In the genomic region with DNA sequence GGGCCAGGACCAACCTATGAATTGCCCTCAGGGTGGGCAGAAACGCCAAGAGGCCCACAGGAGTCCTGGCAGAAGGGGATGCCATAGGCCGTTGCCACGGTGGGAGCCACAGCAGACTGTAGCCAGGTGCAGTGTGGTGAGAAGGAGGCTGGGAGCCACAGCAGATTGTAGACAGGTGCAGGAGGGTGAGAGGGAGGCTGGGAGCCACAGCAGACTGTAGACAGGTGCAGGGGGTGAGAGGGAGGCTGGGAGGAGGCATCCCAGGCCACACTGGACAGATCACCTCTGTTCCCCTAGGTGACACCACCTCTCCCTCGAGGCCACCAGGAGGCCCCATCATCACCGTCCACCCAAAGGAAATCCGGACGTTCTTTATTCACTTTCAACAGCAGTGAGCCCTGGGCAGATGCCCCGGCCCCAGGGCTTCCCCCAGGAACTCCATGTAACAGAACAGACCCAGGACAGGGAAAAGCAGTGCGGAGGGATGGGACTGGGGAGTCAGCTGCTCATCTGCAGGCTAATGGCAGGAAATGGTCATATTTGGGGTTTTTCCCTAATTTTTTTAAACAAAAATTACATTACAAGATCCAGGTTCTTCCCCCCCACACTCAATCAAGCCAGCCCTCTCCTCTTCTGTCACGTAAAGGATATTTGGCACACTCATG, we compare ENCODE assay signal across 39 cellular contexts. TPM values are rescaled to one million over a fixed set of nuclear protein-coding genes. Genes with fewer than 3 reads are reported as not detected.
DNase-seq lines count a peak whose midpoint lies in the region; ATAC-seq, FAIRE-seq and TF ChIP-seq lines count a peak whose summit lies in the region.
"Had no signal": no experiment of that assay in that cellular context is flagged by ENCODE, and none has a peak within 500 bp of the region (broad histone marks: within the 10 kb centered on the region; RNA-seq: fewer than 3 reads in every experiment).

No MANE protein-coding gene starts in this region.

- peaks cover 26% of the 10 kb centered on the region for H3K36me3 Mint-ChIP-seq in activated T-helper 2 cell treated with anti-CD3 and anti-CD28 coated beads, Interferon-gamma antibody, Interleukin-2, Interleukin-4, amounts not matched to agents 10 μg/mL and 5 μg/mL and 100 μg/mL, durations not matched to agents 14 hours and 24 hours and 36 hours (ENCODE audit: low read depth)

- no peak overlapping the region for H2AK5ac ChIP-seq in IMR-90 (ENCODE audit: low read depth, low read length)
- H2AK5ac ChIP-seq in H1 (ENCODE audit: low read depth, low read length) = no peak overlapping the region
- no peak overlapping the region for H2AK5ac ChIP-seq in mesenchymal stem cell (ENCODE audit: low read length, severe bottlenecking)

- H2BK5ac ChIP-seq in IMR-90 (ENCODE audit: low read depth, low read length, poor library complexity, severe bottlenecking) = no peak overlapping the region
- H2BK5ac ChIP-seq in H1 (ENCODE audit: low read depth, low read length) = no peak overlapping the region
- no peak overlapping the region for H2BK5ac ChIP-seq in mesenchymal stem cell (ENCODE audit: low read depth, low read length, poor library complexity, severe bottlenecking)

- H3K9ac ChIP-seq in IMR-90 (ENCODE audit: low read depth, low read length) (no peak overlapping the region), H1 (replicated peaks in 1 of 4; ENCODE audit: extremely low read depth in 1 of 4, low read depth in 3 of 4, low read length in 3 of 4) (no peak overlapping the region), mesenchymal stem cell (ENCODE audit: low read length) (no peak overlapping the region)

- dilution Hi-C loops in IMR-90 (cut with HindIII; ENCODE audit: low sequenced_read_pairs, unreplicated experiment) = no loop called here

- H3K23ac ChIP-seq in IMR-90 (ENCODE audit: low read depth, low read length) = no peak overlapping the region
- H3K23ac ChIP-seq in H1 (ENCODE audit: insufficient read length) = no peak overlapping the region
- H3K23ac ChIP-seq in mesenchymal stem cell (ENCODE audit: low read length in 2 of 2) = no peak overlapping the region

- ATAC-seq in IMR-90 (ENCODE audit: low read depth) = no peak
- ATAC-seq: activated CD8-positive, alpha-beta T cell treated with anti-CD3 and anti-CD28 coated beads for 36 hours; left ventricle myocardium superior had no signal

- H3K79me1 ChIP-seq in IMR-90 (ENCODE audit: low read depth in 1 of 2, low read length in 2 of 2) (no peaks in the 10 kb centered on the region), H1 (ENCODE audit: low read depth, low read length) (no peaks in the 10 kb centered on the region), mesenchymal stem cell (replicated peaks; ENCODE audit: low read length, poor library complexity, severe bottlenecking) (peaks cover 1% of the 10 kb centered on the region)

- H4K91ac ChIP-seq in IMR-90 (ENCODE audit: insufficient read depth, low read depth, low read length) (no peak overlapping the region), H1 (replicated peaks; ENCODE audit: insufficient read length, low read length) (no peak overlapping the region), mesenchymal stem cell (ENCODE audit: low read length) (no peak overlapping the region)

- H3K27me3 Mint-ChIP-seq in activated T-helper 2 cell treated with anti-CD3 and anti-CD28 coated beads, Interferon-gamma antibody, Interleukin-2, Interleukin-4, amounts not matched to agents 10 μg/mL and 5 μg/mL and 100 μg/mL, durations not matched to agents 14 hours and 24 hours and 36 hours (ENCODE audit: low read depth) = no peaks in the 10 kb centered on the region
- H3K27me3 Mint-ChIP-seq: activated CD8-positive, alpha-beta T cell treated with anti-CD3 and anti-CD28 coated beads for 36 hours; IgD-negative memory B cell; naive B cell had no signal

- H3K14ac ChIP-seq in IMR-90 (replicated peaks; ENCODE audit: low read depth, low read length) (no peak overlapping the region), H1 (ENCODE audit: insufficient read length) (no peak overlapping the region), mesenchymal stem cell (ENCODE audit: low read length in 2 of 2) (no peak overlapping the region)

- no peak for FAIRE-seq in H1 (lab: Jason Lieb, UNC)
- FAIRE-seq: GM12892, keratinocyte had no signal

- TF ChIP-seq RAD21 in IMR-90 (IDR thresholded peaks at IDR 0.05; ENCODE audit: low read length) = no peak
- no peak; a peak in 1 of 4 replicates for TF ChIP-seq RAD21 in H1 (IDR thresholded peaks at IDR 0.05 in 1 of 2, conservative IDR thresholded peaks at IDR 0.05 in 1 of 2; ENCODE audit: low read depth in 2 of 2, low read length in 2 of 2)

- no peak overlapping the region for H2AK9ac ChIP-seq in IMR-90 (replicated peaks; ENCODE audit: low read depth, low read length, poor library complexity)

- H2BK120ac ChIP-seq in IMR-90 (ENCODE audit: low read depth, low read length) (no peak overlapping the region), H1 (replicated peaks; ENCODE audit: low read depth, low read length) (no peak overlapping the region), mesenchymal stem cell (ENCODE audit: low read depth, low read length) (no peak overlapping the region)

- H3K4me1 ChIP-seq in BE2C (no peaks in the 10 kb centered on the region), IMR-90 (ENCODE audit: control insufficient read depth, insufficient read depth, low read length) (no peaks in the 10 kb centered on the region), H1 (replicated peaks in 1 of 4; ENCODE audit: control insufficient read depth in 3 of 4, insufficient read depth in 4 of 4, low read length in 3 of 4) (no peaks in the 10 kb centered on the region), osteoblast (ENCODE audit: insufficient read depth, low read length) (no peaks in the 10 kb centered on the region), mesenchymal stem cell (ENCODE audit: control insufficient read depth, insufficient read depth, low read depth, low read length) (no peaks in the 10 kb centered on the region)
- H3K4me1 ChIP-seq: esophagus muscularis mucosa, heart left ventricle, prostate gland, right lobe of liver, tibial nerve had no signal

- H2BK12ac ChIP-seq in H1 (ENCODE audit: low read depth, low read length) (no peak overlapping the region), mesenchymal stem cell (ENCODE audit: low read length in 2 of 2) (no peak overlapping the region)

- H3K36me3 ChIP-seq in BE2C = no peaks in the 10 kb centered on the region
- peaks cover 31% of the 10 kb centered on the region for H3K36me3 ChIP-seq in IMR-90 (ENCODE audit: control insufficient read depth, insufficient read depth, low read length)
- no peaks in the 10 kb centered on the region; a peak in 1 of 8 replicates for H3K36me3 ChIP-seq in H1 (ENCODE audit: control insufficient read depth in 2 of 4, insufficient read depth in 4 of 4, low read length in 3 of 4)
- H3K36me3 ChIP-seq in osteoblast (ENCODE audit: insufficient read depth, low read length) = no peaks in the 10 kb centered on the region
- peaks cover 37 to 44% of the 10 kb centered on the region in 2 experiments for H3K36me3 ChIP-seq in mesenchymal stem cell (ENCODE audit: control insufficient read depth in 1 of 2, insufficient read depth in 2 of 2, low read depth in 1 of 2, low read length in 2 of 2)
- H3K36me3 ChIP-seq: cardiac muscle cell had no signal

- H3K9me3 ChIP-seq in BE2C (no peaks in the 10 kb centered on the region), IMR-90 (ENCODE audit: control insufficient read depth, insufficient read depth, low read length) (no peaks in the 10 kb centered on the region), H1 (ENCODE audit: insufficient read depth in 2 of 2, low read depth in 1 of 2, low read length in 1 of 2) (no peaks in the 10 kb centered on the region), osteoblast (ENCODE audit: low read depth, low read length) (no peaks in the 10 kb centered on the region), mesenchymal stem cell (ENCODE audit: control insufficient read depth, low read length) (no peaks in the 10 kb centered on the region)
- H3K9me3 ChIP-seq: esophagus muscularis mucosa, heart left ventricle, prostate gland, right lobe of liver, tibial nerve had no signal

- H3K4me2 ChIP-seq in IMR-90 (ENCODE audit: low read depth, low read length) = no peak overlapping the region
- no peak overlapping the region for H3K4me2 ChIP-seq in H1 (ENCODE audit: insufficient read depth in 1 of 2, low read depth in 2 of 2, low read length in 2 of 2)
- no peak overlapping the region for H3K4me2 ChIP-seq in osteoblast (ENCODE audit: insufficient read depth, low read length)
- H3K4me2 ChIP-seq in mesenchymal stem cell (ENCODE audit: low read length, poor library complexity, severe bottlenecking) = no peak overlapping the region

- no peak for TF ChIP-seq EP300 in H1 (IDR thresholded peaks at IDR 0.05; ENCODE audit: borderline replicate concordance in 1 of 2, low read depth in 2 of 2, low read length in 2 of 2)

- no peak overlapping the region for H3K27ac Mint-ChIP-seq in activated T-helper 2 cell treated with anti-CD3 and anti-CD28 coated beads, Interferon-gamma antibody, Interleukin-2, Interleukin-4, amounts not matched to agents 10 μg/mL and 5 μg/mL and 100 μg/mL, durations not matched to agents 14 hours and 24 hours and 36 hours
- H3K27ac Mint-ChIP-seq: activated CD8-positive, alpha-beta T cell treated with anti-CD3 and anti-CD28 coated beads for 36 hours; activated T-helper 1 cell treated with anti-CD3 and anti-CD28 coated beads, Interleukin-12 subunit alpha, Interleukin-12 subunit beta, Interleukin-2, Interleukin-4 antibody, amounts not matched to agents 30 ng/mL and 10 ng/mL and 1 ng/mL, durations not matched to agents 14 hours and 24 hours and 36 hours; mesothelial cell of epicardium; T-helper 1 cell treated with Interleukin-12 subunit alpha and Interleukin-12 subunit beta and Interleukin-4 antibody, amounts not matched to agents 30 μg/mL and 1 μg/mL, for 36 hours had no signal

- H4K8ac ChIP-seq in IMR-90 (ENCODE audit: low read depth in 2 of 2, low read length in 2 of 2) (no peak overlapping the region), H1 (ENCODE audit: extremely low read depth, insufficient read depth, low read length) (no peak overlapping the region), mesenchymal stem cell (ENCODE audit: low read length) (no peak overlapping the region)

- DNase-seq in BE2C (no peak), IMR-90 (no peak), H1 (ENCODE audit: low read depth in 1 of 2, low spot score in 2 of 2) (no peak), osteoblast (ENCODE audit: insufficient read length, low spot score, missing footprints) (peak; percentile 64), mesenchymal stem cell (no peak), RWPE1 (ENCODE audit: low spot score) (no peak), cardiac septum (ENCODE audit: low spot score) (no peak)
- no peak for DNase-seq in activated T-helper 2 cell treated with anti-CD3 and anti-CD28 coated beads, Interferon-gamma antibody, Interleukin-2, Interleukin-4, amounts not matched to agents 10 μg/mL and 5 μg/mL and 100 μg/mL, durations not matched to agents 14 hours and 24 hours and 36 hours (ENCODE audit: low spot score)
- DNase-seq: activated CD4-positive, alpha-beta T cell treated with anti-CD3 and anti-CD28 coated beads for 1 hour; activated CD8-positive, alpha-beta memory T cell treated with anti-CD3 and anti-CD28 coated beads, Interleukin-2, amount 50 U/mL, for 48 hours; activated CD8-positive, alpha-beta T cell treated with anti-CD3 and anti-CD28 coated beads for 36 hours; activated naive CD4-positive, alpha-beta T cell treated with anti-CD3 and anti-CD28 coated beads, Interleukin-2, amount 50 U/mL, for 16 hours; anterior cingulate cortex; C1 segment of cervical spinal cord; COR-L47; cortex of kidney; DMS53; foreskin fibroblast; heart left ventricle; left ventricle myocardium superior; naive B cell; NCI-H1092; NCI-H1694; NCI-H446 treated with DMSO at 0.1 percent for 48 hours; NCI-H774; nucleus accumbens; right lobe of liver; RPMI8226; stimulated activated CD4-positive, alpha-beta T cell treated with anti-CD3 and anti-CD28 coated beads, Interleukin-4, amount 100 ng/mL, for 1 hour had no signal

- H3K4ac ChIP-seq in IMR-90 (ENCODE audit: low read depth, low read length) = no peak overlapping the region
- no peak overlapping the region for H3K4ac ChIP-seq in H1 (replicated peaks; ENCODE audit: insufficient read length, low read depth, low read length)
- no peak overlapping the region for H3K4ac ChIP-seq in mesenchymal stem cell (ENCODE audit: low read depth in 1 of 2, low read length in 2 of 2)

- no peak for TF ChIP-seq POLR2A in IMR-90 (IDR thresholded peaks at IDR 0.05; ENCODE audit: low read depth, low read length)
- TF ChIP-seq POLR2A in H1 (IDR thresholded peaks at IDR 0.05; ENCODE audit: control extremely low read depth in 1 of 2, low read depth in 2 of 2, low read length in 2 of 2) = no peak

- BruUV-seq in IMR-90 (replicated peaks; lab: Mats Ljungman, UMichigan) = no TSS peak

- H3K23me2 ChIP-seq in H1 (ENCODE audit: low read depth, low read length) = no peaks in the 10 kb centered on the region

- no peak overlapping the region for H3K4me3 Mint-ChIP-seq in activated T-helper 2 cell treated with anti-CD3 and anti-CD28 coated beads, Interferon-gamma antibody, Interleukin-2, Interleukin-4, amounts not matched to agents 10 μg/mL and 5 μg/mL and 100 μg/mL, durations not matched to agents 14 hours and 24 hours and 36 hours (ENCODE audit: low read depth)
- H3K4me3 Mint-ChIP-seq: activated CD8-positive, alpha-beta T cell treated with anti-CD3 and anti-CD28 coated beads for 36 hours; activated T-helper 1 cell treated with anti-CD3 and anti-CD28 coated beads, Interleukin-12 subunit alpha, Interleukin-12 subunit beta, Interleukin-2, Interleukin-4 antibody, amounts not matched to agents 30 ng/mL and 10 ng/mL and 1 ng/mL, durations not matched to agents 14 hours and 24 hours and 36 hours; IgD-negative memory B cell; mesothelial cell of epicardium; T-helper 1 cell treated with Interleukin-12 subunit alpha and Interleukin-12 subunit beta and Interleukin-4 antibody, amounts not matched to agents 30 μg/mL and 1 μg/mL, for 36 hours had no signal

- H2BK20ac ChIP-seq in IMR-90 (ENCODE audit: low read depth, low read length) = no peak overlapping the region
- H2BK20ac ChIP-seq in H1 (ENCODE audit: low read length) = no peak overlapping the region

- H2BK15ac ChIP-seq in IMR-90 (ENCODE audit: low read depth, low read length) (no peak overlapping the region), H1 (ENCODE audit: low read length) (no peak overlapping the region), mesenchymal stem cell (ENCODE audit: low read depth, poor library complexity, severe bottlenecking) (no peak overlapping the region)

- no peaks in the 10 kb centered on the region for H3K9me3 Mint-ChIP-seq in activated T-helper 2 cell treated with anti-CD3 and anti-CD28 coated beads, Interferon-gamma antibody, Interleukin-2, Interleukin-4, amounts not matched to agents 10 μg/mL and 5 μg/mL and 100 μg/mL, durations not matched to agents 14 hours and 24 hours and 36 hours
- H3K9me3 Mint-ChIP-seq: activated CD8-positive, alpha-beta T cell treated with anti-CD3 and anti-CD28 coated beads for 36 hours; activated T-helper 1 cell treated with anti-CD3 and anti-CD28 coated beads, Interleukin-12 subunit alpha, Interleukin-12 subunit beta, Interleukin-2, Interleukin-4 antibody, amounts not matched to agents 30 ng/mL and 10 ng/mL and 1 ng/mL, durations not matched to agents 14 hours and 24 hours and 36 hours; T-helper 1 cell treated with Interleukin-12 subunit alpha and Interleukin-12 subunit beta and Interleukin-4 antibody, amounts not matched to agents 30 μg/mL and 1 μg/mL, for 36 hours had no signal

- H3K4me3 ChIP-seq in BE2C (ENCODE audit: low read depth, low read length) = no peak overlapping the region
- H3K4me3 ChIP-seq in IMR-90 (ENCODE audit: insufficient read depth, low read depth, low read length) = no peak overlapping the region
- no peak overlapping the region for H3K4me3 ChIP-seq in H1 (ENCODE audit: extremely low read depth in 1 of 4, insufficient read depth in 2 of 4, low read depth in 3 of 4, low read length in 4 of 4)
- no peak overlapping the region for H3K4me3 ChIP-seq in osteoblast (ENCODE audit: insufficient read depth, low read length)
- H3K4me3 ChIP-seq in mesenchymal stem cell (ENCODE audit: insufficient read depth in 1 of 2, low read depth in 1 of 2, low read length in 2 of 2) = no peak overlapping the region
- H3K4me3 ChIP-seq: cardiac muscle cell, esophagus muscularis mucosa, heart left ventricle, prostate gland, right lobe of liver, tibial nerve had no signal

- CTCF ChIA-PET in IMR-90 (lab: Yijun Ruan, JAX) = no interaction called here
- CTCF ChIA-PET in H1 (lab: Charles Lee; ENCODE audit: partially characterized antibody) = interaction anchor here (0.8 to 1.2 kb wide), 3 partner anchors 12 to 17 kb away, joined by 3 to 4 read pairs (median 3); no protein-coding TSS in a partner anchor
- CTCF ChIA-PET in RWPE1 (lab: Yijun Ruan, JAX) = no interaction called here

- in situ Hi-C loops in IMR-90 (cut with MboI; ENCODE audit: low sequenced_read_pairs) = no loop called here

- no peaks in the 10 kb centered on the region for H3K79me2 ChIP-seq in H1 (ENCODE audit: control insufficient read depth in 1 of 2, insufficient read depth in 2 of 2, low read length in 2 of 2)
- H3K79me2 ChIP-seq in osteoblast (ENCODE audit: insufficient read depth, low read length) = no peaks in the 10 kb centered on the region

- H3K27me3 ChIP-seq in BE2C (no peaks in the 10 kb centered on the region), IMR-90 (ENCODE audit: control insufficient read depth, insufficient read depth, low read length) (no peaks in the 10 kb centered on the region), H1 (replicated peaks in 1 of 4; ENCODE audit: control insufficient read depth in 3 of 4, extremely low read depth in 1 of 4, insufficient read depth in 3 of 4, low read length in 3 of 4) (no peaks in the 10 kb centered on the region), osteoblast (ENCODE audit: insufficient read depth, low read length) (no peaks in the 10 kb centered on the region), mesenchymal stem cell (ENCODE audit: control insufficient read depth in 1 of 2, insufficient read depth in 1 of 2, low read length in 2 of 2) (no peaks in the 10 kb centered on the region)
- H3K27me3 ChIP-seq: cardiac muscle cell, esophagus muscularis mucosa, heart left ventricle, right lobe of liver, tibial nerve had no signal

- H2AFZ ChIP-seq in IMR-90 (replicated peaks; ENCODE audit: low read length, poor library complexity) (no peak overlapping the region), H1 (ENCODE audit: low read length) (no peak overlapping the region), osteoblast (ENCODE audit: low read length) (no peak overlapping the region), mesenchymal stem cell (ENCODE audit: low read depth, low read length) (no peak overlapping the region)

- H3K18ac ChIP-seq in IMR-90 (ENCODE audit: low read depth, low read length) (no peak overlapping the region), H1 (ENCODE audit: extremely low read depth, low read length) (no peak overlapping the region), mesenchymal stem cell (ENCODE audit: low read depth in 1 of 2, low read length in 2 of 2) (no peak overlapping the region)

- H3K56ac ChIP-seq in IMR-90 (ENCODE audit: extremely low read depth, insufficient read depth, low read length) (no peak overlapping the region), H1 (replicated peaks; ENCODE audit: insufficient read length, low read depth, low read length) (no peak overlapping the region)

- no peak overlapping the region for H4K5ac ChIP-seq in IMR-90 (ENCODE audit: low read depth, low read length)
- no peak overlapping the region for H4K5ac ChIP-seq in H1 (ENCODE audit: insufficient read length, low read depth, low read length)

- POLR2A ChIA-PET in IMR-90 (lab: Charles Lee; ENCODE audit: unreplicated experiment) (no interaction called here), H1 (lab: Charles Lee; ENCODE audit: partially characterized antibody) (interaction anchor here (1.4 kb wide), 1 partner anchor 8 kb away, joined by 3 read pairs; no protein-coding TSS in a partner anchor), RWPE1 (lab: Yijun Ruan, JAX; ENCODE audit: low non-redundant PET) (no interaction called here)

- intact Hi-C loops in IMR-90 (cut with micrococcal nuclease) (no loop called here), cardiac septum (cut with DNase I) (no loop called here)
- intact Hi-C loops in activated T-helper 2 cell treated with anti-CD3 and anti-CD28 coated beads, Interferon-gamma antibody, Interleukin-2, Interleukin-4, amounts not matched to agents 10 μg/mL and 5 μg/mL and 100 μg/mL, durations not matched to agents 14 hours and 24 hours and 36 hours (cut with micrococcal nuclease) = no loop called here

- TF ChIP-seq CTCF in BE2C (IDR thresholded peaks at IDR 0.05; ENCODE audit: low read depth, low read length) = peak; percentile 4; the same call in 1 of the 2 replicates
- no peak for TF ChIP-seq CTCF in IMR-90 (conservative IDR thresholded peaks at IDR 0.05; ENCODE audit: low read depth, low read length)
- peak in 2 of 3 experiments; percentile 19 to 31; a peak in 1 of 4 replicates for TF ChIP-seq CTCF in H1 (IDR thresholded peaks at IDR 0.05; ENCODE audit: control extremely low read depth in 1 of 3, insufficient read depth in 1 of 3, low read depth in 1 of 3, low read length in 3 of 3)
- TF ChIP-seq CTCF in osteoblast (IDR thresholded peaks at IDR 0.05; ENCODE audit: extremely low read depth, low read depth, low read length) = no peak
- TF ChIP-seq CTCF in RWPE1 (conservative IDR thresholded peaks at IDR 0.05; ENCODE audit: low read depth) = no peak

- H3K27ac ChIP-seq in IMR-90 (ENCODE audit: insufficient read depth, low read length) (no peak overlapping the region), H1 (ENCODE audit: low read depth, low read length) (no peak overlapping the region), osteoblast (ENCODE audit: low read depth, low read length) (no peak overlapping the region), mesenchymal stem cell (ENCODE audit: low read length, poor library complexity, severe bottlenecking) (no peak overlapping the region), RWPE1 (no peak overlapping the region)
- H3K27ac ChIP-seq: cardiac muscle cell, esophagus muscularis mucosa, heart left ventricle, prostate gland, right lobe of liver, tibial nerve had no signal

- H4K20me1 ChIP-seq in IMR-90 (ENCODE audit: insufficient read depth, low read length) (no peaks in the 10 kb centered on the region), H1 (replicated peaks in 1 of 2; ENCODE audit: control insufficient read depth in 1 of 2, insufficient read depth in 2 of 2, low read length in 2 of 2) (peaks cover 0 to 8% of the 10 kb centered on the region in 2 experiments), osteoblast (ENCODE audit: insufficient read depth, low read length) (no peaks in the 10 kb centered on the region)

- WGBS in IMR-90 (ENCODE audit: extremely low coverage in 2 of 2, insufficient read length in 1 of 2), 2 experiments = no CpG with 5 or more reads among the region's 10 CpGs
- WGBS in H1 (ENCODE audit: extremely low coverage in 1 of 2, insufficient coverage in 1 of 2, insufficient read length in 1 of 2, insufficient replicate concordance in 2 of 2, low coverage in 1 of 2, low lambda C conversion rate in 2 of 2, missing lambda C conversion rate in 1 of 2), 2 experiments = 85% methylated on average over 10 of the region's 10 CpGs; no CpG with 5 or more reads in 1 of the 2 experiments
- 89% methylated on average over 8 of the region's 10 CpGs for WGBS in mesenchymal stem cell

- no peaks in the 10 kb centered on the region; the same call in 1 of the 2 replicates for H3K9me1 ChIP-seq in IMR-90 (ENCODE audit: insufficient read depth, low read length)

- H3K4me1 Mint-ChIP-seq in activated T-helper 2 cell treated with anti-CD3 and anti-CD28 coated beads, Interferon-gamma antibody, Interleukin-2, Interleukin-4, amounts not matched to agents 10 μg/mL and 5 μg/mL and 100 μg/mL, durations not matched to agents 14 hours and 24 hours and 36 hours (ENCODE audit: low read depth) = no peaks in the 10 kb centered on the region
- H3K4me1 Mint-ChIP-seq: IgD-negative memory B cell had no signal

RNA-seq across cellular contexts. Expression of a gene that starts 19.5 kb away (rescaled TPM):
- 1,288 TPM for polyA plus RNA-seq in BE2C (2012; ENCODE audit: insufficient read depth, insufficient read length, low read depth)
- total RNA-seq in IMR-90 (2012; rRNA removed) (65.4 and 131 TPM in 2 replicates), osteoblast (94.1 and 95.2 TPM in 2 replicates), cardiac septum (262 TPM)
- polyA plus RNA-seq in IMR-90 (2012; rRNA removed) (268 and 279 TPM in 2 replicates), H1 (2011; rRNA removed) (108 and 156 TPM in 2 replicates)
- 176 and 281 TPM in 2 replicates for polyA plus RNA-seq in IMR-90 (2012; cell fraction: cytosol; rRNA removed)
- polyA plus RNA-seq in IMR-90 (2012; cell fraction: nucleus; rRNA removed; ENCODE audit: low replicate concordance) = 72.6 and 119 TPM in 2 replicates
- total RNA-seq in H1 (2021; fragmentation: NEBNext Ultra II Directional; extraction: Animal tissue kit (Norgen Biotek cat#: 25700)) = 307 and 313 TPM in 2 replicates
- polyA plus RNA-seq in H1 (2011; cell fraction: cytosol; rRNA removed) = 229 TPM
- 155 TPM for polyA plus RNA-seq in H1 (2011; cell fraction: nucleus; rRNA removed)
- polyA plus RNA-seq in H1 (2012, experiment 1 of 2) = 320 to 373 TPM (median 340 TPM) in 4 replicates
- 100 TPM for polyA plus RNA-seq in H1 (2012, experiment 2 of 2)
- 204 TPM for polyA plus RNA-seq in H1 (2013, experiment 1 of 2)
- 222 TPM for polyA plus RNA-seq in H1 (2013, experiment 2 of 2)
- 24.7 and 28.8 TPM in 2 replicates for polyA minus RNA-seq in H1 (2011; rRNA and poly(A)+ RNA removed)
- polyA minus RNA-seq in H1 (2011; cell fraction: cytosol; rRNA and poly(A)+ RNA removed) = 67.1 TPM
- 29.4 TPM for polyA minus RNA-seq in H1 (2011; cell fraction: nucleus; rRNA and poly(A)+ RNA removed)
- 265 TPM for polyA plus RNA-seq in mesenchymal stem cell (2013, experiment 1 of 2)
- 268 TPM for polyA plus RNA-seq in mesenchymal stem cell (2013, experiment 2 of 2)
- 105 TPM in 2 replicates for total RNA-seq in activated T-helper 2 cell treated with anti-CD3 and anti-CD28 coated beads, Interferon-gamma antibody, Interleukin-2, Interleukin-4, amounts not matched to agents 10 μg/mL and 5 μg/mL and 100 μg/mL, durations not matched to agents 14 hours and 24 hours and 36 hours

RNA-seq across cellular contexts. Expression of a gene that starts 46.0 kb away (rescaled TPM):
- polyA plus RNA-seq in BE2C (2012; ENCODE audit: insufficient read depth, insufficient read length, low read depth) = 1.9 TPM
- total RNA-seq in IMR-90 (2012; rRNA removed) (11.9 and 13.4 TPM in 2 replicates), osteoblast (26.8 and 28.2 TPM in 2 replicates), cardiac septum (18.6 TPM)
- polyA plus RNA-seq in IMR-90 (2012; rRNA removed) (33.8 and 34.1 TPM in 2 replicates), H1 (2011; rRNA removed) (3.3 and 5.8 TPM in 2 replicates)
- 28.6 and 52.3 TPM in 2 replicates for polyA plus RNA-seq in IMR-90 (2012; cell fraction: cytosol; rRNA removed)
- polyA plus RNA-seq in IMR-90 (2012; cell fraction: nucleus; rRNA removed; ENCODE audit: low replicate concordance) = 24.9 and 43.8 TPM in 2 replicates
- total RNA-seq in H1 (2021; fragmentation: NEBNext Ultra II Directional; extraction: Animal tissue kit (Norgen Biotek cat#: 25700)) = 4.0 and 4.1 TPM in 2 replicates
- polyA plus RNA-seq in H1 (2011; cell fraction: cytosol; rRNA removed) = 3.4 TPM
- 9.7 TPM for polyA plus RNA-seq in H1 (2011; cell fraction: nucleus; rRNA removed)
- 1.8 to 4.3 TPM (median 3.6 TPM) in 4 replicates for polyA plus RNA-seq in H1 (2012, experiment 1 of 2)
- polyA plus RNA-seq in H1 (2012, experiment 2 of 2) = 1.4 TPM
- polyA plus RNA-seq in H1 (2013, experiment 1 of 2) = 3.7 TPM
- polyA plus RNA-seq in H1 (2013, experiment 2 of 2) = 4.0 TPM
- polyA minus RNA-seq in H1 (2011; rRNA and poly(A)+ RNA removed) = 3.2 and 4.5 TPM in 2 replicates
- polyA minus RNA-seq in H1 (2011; cell fraction: cytosol; rRNA and poly(A)+ RNA removed) = 2.6 TPM
- polyA minus RNA-seq in H1 (2011; cell fraction: nucleus; rRNA and poly(A)+ RNA removed) = 7.5 TPM
- 43.3 TPM for polyA plus RNA-seq in mesenchymal stem cell (2013, experiment 1 of 2)
- polyA plus RNA-seq in mesenchymal stem cell (2013, experiment 2 of 2) = 44.0 TPM
- total RNA-seq in activated T-helper 2 cell treated with anti-CD3 and anti-CD28 coated beads, Interferon-gamma antibody, Interleukin-2, Interleukin-4, amounts not matched to agents 10 μg/mL and 5 μg/mL and 100 μg/mL, durations not matched to agents 14 hours and 24 hours and 36 hours = 14.9 and 16.3 TPM in 2 replicates

Comparison
In these comparisons a context has a peak if more than half of its experiments do, and no peak if none do; other contexts are left out.
1. CTCF ChIP-seq: peak in BE2C (single experiment) and H1 (2 of 3); none in IMR-90 (single experiment), osteoblast (single experiment) and RWPE1 (single experiment).